Comparison of ENCODE assay signal across 21 cellular contexts in genomic region chr3:3160826-3161225, GRCh38. TPM values are rescaled to one million over a fixed set of nuclear protein-coding genes. Genes with fewer than 3 reads are reported as not detected.
DNase-seq lines count a peak whose midpoint lies in the region; ATAC-seq and TF ChIP-seq lines count a peak whose summit lies in the region.
"Had no signal": no experiment of that assay in that cellular context is flagged by ENCODE, and none has a peak within 500 bp of the region (broad histone marks: within the 10 kb centered on the region; RNA-seq: fewer than 3 reads in every experiment).

No MANE protein-coding gene starts in this region.

- peaks cover 73 to 78% (median 75%) of the 10 kb centered on the region in 3 donors for H3K4me1 Mint-ChIP-seq in T-cell
- H3K4me1 Mint-ChIP-seq in nephron progenitor cell, result no peaks in the 10 kb centered on the region
- H3K4me1 Mint-ChIP-seq: brain had no signal

- H3K9me3 Mint-ChIP-seq in T-cell, result no peaks in the 10 kb centered on the region
- peaks cover 18% of the 10 kb centered on the region for H3K9me3 Mint-ChIP-seq in nephron progenitor cell

- POLR2A ChIA-PET in T-cell (lab: Charles Lee), result no interaction called here

- no peak overlapping the region for H3K4me3 Mint-ChIP-seq in T-cell
- H3K4me3 Mint-ChIP-seq in nephron progenitor cell, result no peak overlapping the region
- H3K4me3 Mint-ChIP-seq: brain had no signal

- ATAC-seq in T-cell (replicated peaks in 1 of 4) (no peak), GM21737 (IDR thresholded peaks at IDR 0.05; ENCODE audit: unreplicated experiment) (no peak), HG02970 (IDR thresholded peaks at IDR 0.05; ENCODE audit: low FRiP score, unreplicated experiment) (no peak), HG03457 (IDR thresholded peaks at IDR 0.05; ENCODE audit: unreplicated experiment) (no peak)
- ATAC-seq: gastroesophageal sphincter, lower lobe of right lung had no signal

- TF ChIP-seq CTCF in nephron progenitor cell (IDR thresholded peaks at IDR 0.05), result no peak

- H3K27me3 Mint-ChIP-seq in T-cell, result no peaks in the 10 kb centered on the region
- no peaks in the 10 kb centered on the region for H3K27me3 Mint-ChIP-seq in nephron progenitor cell (ENCODE audit: low read depth, poor library complexity)
- H3K27me3 Mint-ChIP-seq: brain had no signal

- DNase-seq in AG20443 (ENCODE audit: low spot score) (peak; percentile 9), T-cell (no peak), dedifferentiated amniotic fluid mesenchymal stem cell (ENCODE audit: extremely low spot score) (peak; percentile 25), nephron progenitor cell (no peak), RKO (ENCODE audit: low spot score) (no peak)
- DNase-seq: activated CD8-positive, alpha-beta memory T cell treated with anti-CD3 and anti-CD28 coated beads, Interleukin-2, amount 50 U/mL, for 48 hours; colonic mucosa; DMS79 treated with DMSO at 0.1 percent for 48 hours; HCEC 1CT; kidney; lower lobe of right lung; NCI-H1930; NCI-H226; OCI-M1; SHP77; SW 1271 had no signal

- CTCF ChIA-PET in T-cell (lab: Charles Lee), result interaction anchor here in 1 of 2 donors (0.6 to 1.1 kb wide), 2 partner anchors 12 to 15 kb away, joined by 4 to 5 read pairs; no protein-coding TSS in a partner anchor

- H3K27ac Mint-ChIP-seq in T-cell (peak overlapping the region; percentile 70 to 83), nephron progenitor cell (peak overlapping the region; percentile 9)
- H3K27ac Mint-ChIP-seq: brain had no signal

- peaks cover 51% of the 10 kb centered on the region for H3K36me3 Mint-ChIP-seq in T-cell
- peaks cover 70% of the 10 kb centered on the region for H3K36me3 Mint-ChIP-seq in nephron progenitor cell (ENCODE audit: low read depth)

RNA-seq across cellular contexts. Expression of gene CRBN, which starts 18.7 kb away (rescaled TPM):
- 100 to 1,000 TPM; 104 to 150 (median 117) TPM for total RNA-seq in T-cell

RNA-seq across cellular contexts. Expression of gene TRNT1, which starts 34.1 kb away (rescaled TPM):
- total RNA-seq in T-cell, result 10 to 100 TPM; 28.6 to 38.9 (median 37.5) TPM

RNA-seq across cellular contexts. Expression of gene IL5RA, which starts 50.7 kb away (rescaled TPM):
- total RNA-seq in T-cell, result 1 to 10 TPM in 2 of 5 donors, under 1 TPM in 3; 0.43 to 5.0 (median 0.73) TPM

Comparison
In these comparisons a context has a peak if more than half of its experiments do, and no peak if none do; other contexts are left out.
1. DNase-seq: peak in AG20443 (single experiment) and dedifferentiated amniotic fluid mesenchymal stem cell (single experiment); none in T-cell (0 of 34), nephron progenitor cell (single experiment) and RKO (single experiment).